In genomic region chr22:43013355-43014061, GRCh38 we compare ENCODE assay signal across 8 cellular contexts. TPM values are rescaled to one million over a fixed set of nuclear protein-coding genes. Genes with fewer than 3 reads are reported as not detected.
DNase-seq lines count a peak whose midpoint lies in the region; ATAC-seq lines count a peak whose summit lies in the region.

No MANE protein-coding gene starts in this region.

- H3K27me3 Mint-ChIP-seq in T-helper 2 cell treated with Interferon-gamma antibody and Interleukin-4, amounts not matched to agents 5 μg/mL and 100 μg/mL, for 36 hours (ENCODE audit: low read depth), result peaks cover 3% of the 10 kb centered on the region
- H3K27me3 Mint-ChIP-seq in activated CD8-positive, alpha-beta T cell treated with anti-CD3 and anti-CD28 coated beads, Interleukin-2, amount 10 ng/mL, durations not matched to agents 7 days and 5 days (ENCODE audit: low read depth), result peaks cover 3% of the 10 kb centered on the region
- peaks cover 15 to 17% (median 15%) of the 10 kb centered on the region in 3 donors for H3K27me3 Mint-ChIP-seq in immature natural killer cell (ENCODE audit: low read depth in 3 of 3)

- H3K9ac ChIP-seq in stomach smooth muscle (ENCODE audit: low read length in 2 of 2), result peak overlapping the region; percentile 64 to 66

- peaks cover 24% of the 10 kb centered on the region for H3K4me1 Mint-ChIP-seq in T-helper 2 cell treated with Interferon-gamma antibody and Interleukin-4, amounts not matched to agents 5 μg/mL and 100 μg/mL, for 36 hours (ENCODE audit: low read depth)
- peaks cover 21% of the 10 kb centered on the region for H3K4me1 Mint-ChIP-seq in activated CD8-positive, alpha-beta T cell treated with anti-CD3 and anti-CD28 coated beads, Interleukin-2, amount 10 ng/mL, durations not matched to agents 7 days and 5 days (ENCODE audit: low read depth)
- peaks cover 22 to 30% of the 10 kb centered on the region in 2 donors for H3K4me1 Mint-ChIP-seq in immature natural killer cell

- CTCF ChIA-PET in activated CD8-positive, alpha-beta T cell treated with anti-CD3 and anti-CD28 coated beads, Interleukin-2, amount 10 ng/mL, durations not matched to agents 7 days and 5 days (lab: Charles Lee), result interaction anchor here (0.9 to 1.7 kb wide), 6 partner anchors 8 to 146 kb away, joined by 4 to 7 read pairs (median 5); no protein-coding TSS in a partner anchor

- H3K4me3 Mint-ChIP-seq in T-helper 2 cell treated with Interferon-gamma antibody and Interleukin-4, amounts not matched to agents 5 μg/mL and 100 μg/mL, for 36 hours, result peak overlapping the region; percentile 96
- peak overlapping the region; percentile 91 for H3K4me3 Mint-ChIP-seq in activated CD8-positive, alpha-beta T cell treated with anti-CD3 and anti-CD28 coated beads, Interleukin-2, amount 10 ng/mL, durations not matched to agents 7 days and 5 days
- H3K4me3 Mint-ChIP-seq in immature natural killer cell, result peak overlapping the region; percentile 94 to 98 (median 95)

- no peaks in the 10 kb centered on the region for H3K36me3 ChIP-seq in stomach smooth muscle (ENCODE audit: control insufficient read depth in 2 of 2, insufficient read depth in 2 of 2, low read length in 2 of 2)

- DNase-seq in T-helper 2 cell treated with Interferon-gamma antibody and Interleukin-4, amounts not matched to agents 5 μg/mL and 100 μg/mL, for 36 hours (ENCODE audit: low spot score), result no peak
- DNase-seq in T-helper 2 cell (no peak), immature natural killer cell (no peak), NCI-H2029 treated with DMSO at 0.1 percent for 48 hours (lab: John Stamatoyannopoulos, UW) (no peak), NCI-H1092 (lab: John Stamatoyannopoulos, UW) (no peak)
- DNase-seq in activated CD8-positive, alpha-beta T cell treated with anti-CD3 and anti-CD28 coated beads, Interleukin-2, amount 10 ng/mL, durations not matched to agents 7 days and 5 days, result no peak

- H3K9me3 Mint-ChIP-seq in T-helper 2 cell treated with Interferon-gamma antibody and Interleukin-4, amounts not matched to agents 5 μg/mL and 100 μg/mL, for 36 hours, result no peaks in the 10 kb centered on the region
- no peaks in the 10 kb centered on the region for H3K9me3 Mint-ChIP-seq in activated CD8-positive, alpha-beta T cell treated with anti-CD3 and anti-CD28 coated beads, Interleukin-2, amount 10 ng/mL, durations not matched to agents 7 days and 5 days (ENCODE audit: insufficient read depth)
- no peaks in the 10 kb centered on the region for H3K9me3 Mint-ChIP-seq in immature natural killer cell

- POLR2A ChIA-PET in activated CD8-positive, alpha-beta T cell treated with anti-CD3 and anti-CD28 coated beads, Interleukin-2, amount 10 ng/mL, durations not matched to agents 7 days and 5 days (lab: Charles Lee), result interaction anchor here (0.6 to 1.0 kb wide), 2 partner anchors 12 to 60 kb away, joined by 3 to 5 read pairs; no protein-coding TSS in a partner anchor

- H3K4me1 ChIP-seq in stomach smooth muscle (ENCODE audit: control insufficient read depth, insufficient read depth, low read length), result peaks cover 14% of the 10 kb centered on the region

- peak overlapping the region; percentile 80 for H3K27ac Mint-ChIP-seq in T-helper 2 cell treated with Interferon-gamma antibody and Interleukin-4, amounts not matched to agents 5 μg/mL and 100 μg/mL, for 36 hours
- peak overlapping the region; percentile 80 for H3K27ac Mint-ChIP-seq in activated CD8-positive, alpha-beta T cell treated with anti-CD3 and anti-CD28 coated beads, Interleukin-2, amount 10 ng/mL, durations not matched to agents 7 days and 5 days
- peak overlapping the region; percentile 56 to 94 (median 86) for H3K27ac Mint-ChIP-seq in immature natural killer cell

- ATAC-seq in activated CD8-positive, alpha-beta T cell treated with anti-CD3 and anti-CD28 coated beads, Interleukin-2, amount 10 ng/mL, durations not matched to agents 7 days and 5 days, result no peak
- ATAC-seq in HG03196 (IDR thresholded peaks at IDR 0.05; ENCODE audit: unreplicated experiment), result no peak

- H3K9me3 ChIP-seq in stomach smooth muscle (ENCODE audit: control insufficient read depth in 2 of 2, low read length in 2 of 2), result no peaks in the 10 kb centered on the region

- no peaks in the 10 kb centered on the region for H3K36me3 Mint-ChIP-seq in T-helper 2 cell treated with Interferon-gamma antibody and Interleukin-4, amounts not matched to agents 5 μg/mL and 100 μg/mL, for 36 hours (ENCODE audit: low read depth)
- H3K36me3 Mint-ChIP-seq in activated CD8-positive, alpha-beta T cell treated with anti-CD3 and anti-CD28 coated beads, Interleukin-2, amount 10 ng/mL, durations not matched to agents 7 days and 5 days (ENCODE audit: low read depth), result peaks cover 5% of the 10 kb centered on the region
- no peaks in the 10 kb centered on the region for H3K36me3 Mint-ChIP-seq in immature natural killer cell

- H3K4me3 ChIP-seq in stomach smooth muscle (ENCODE audit: low read length in 2 of 2), result peak overlapping the region; percentile 81 to 88

- H3K27ac ChIP-seq in stomach smooth muscle (ENCODE audit: low read length), result peak overlapping the region; percentile 49

- H3K27me3 ChIP-seq in stomach smooth muscle (ENCODE audit: control insufficient read depth in 1 of 2, insufficient read depth in 2 of 2, low read length in 2 of 2), result no peaks in the 10 kb centered on the region

RNA-seq across cellular contexts. Expression of gene PACSIN2, which starts 1.4 kb away (rescaled TPM):
- total RNA-seq in activated CD8-positive, alpha-beta T cell treated with anti-CD3 and anti-CD28 coated beads, Interleukin-2, amount 10 ng/mL, durations not matched to agents 7 days and 5 days, result 10 to 100 TPM; 27.5 to 30.8 TPM
- polyA plus RNA-seq in immature natural killer cell, result 10 to 100 TPM; 18.4 to 31.6 (median 23.0) TPM
